ENCODE assay signal across 15 cellular contexts in the genomic region with DNA sequence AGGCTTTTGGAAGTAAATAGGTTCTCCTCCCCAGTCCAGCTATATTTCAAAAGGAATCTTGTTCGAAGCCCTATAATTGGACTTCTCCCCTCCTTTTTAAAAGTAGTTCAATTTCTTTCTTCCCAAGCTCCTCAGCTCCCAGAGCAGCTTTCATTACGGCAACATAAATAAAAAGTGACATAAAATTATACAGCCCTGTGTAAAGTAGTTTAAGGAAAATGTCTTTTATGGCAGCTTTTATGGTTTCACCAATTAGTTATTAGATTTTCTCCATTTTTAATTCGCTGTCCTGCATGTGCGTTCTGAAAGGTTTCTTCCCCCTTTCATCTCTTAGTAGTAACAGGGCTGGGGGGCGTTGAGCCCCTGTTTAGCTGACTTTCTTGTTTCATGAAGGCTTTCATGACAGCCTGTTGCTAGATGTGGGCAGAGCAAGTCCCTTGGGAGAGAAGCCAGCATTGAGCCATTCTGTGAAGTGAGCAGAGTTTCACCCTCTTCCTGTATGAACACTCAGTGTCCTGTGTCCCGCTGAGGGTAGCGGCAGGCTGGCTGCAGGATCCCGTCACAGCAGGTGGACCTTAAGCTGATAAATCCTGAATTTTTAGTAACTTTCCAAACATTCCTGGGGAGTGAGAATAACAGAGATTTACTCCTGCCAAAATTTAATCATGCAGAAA.
DNase-seq lines count a peak whose midpoint lies in the region; ATAC-seq and TF ChIP-seq lines count a peak whose summit lies in the region.
"Had no signal": no experiment of that assay in that cellular context is flagged by ENCODE, and none has a peak within 500 bp of the region (broad histone marks: within the 10 kb centered on the region; RNA-seq: fewer than 3 reads in every experiment).

No MANE protein-coding gene starts in this region.

- TF ChIP-seq CTCF in HEK293 (tag by site-specific recombination; IDR thresholded peaks at IDR 0.05) = no peak
- TF ChIP-seq CTCF in transverse colon (IDR thresholded peaks at IDR 0.05) = no peak
- no peak for TF ChIP-seq CTCF in left lung (IDR thresholded peaks at IDR 0.05)
- TF ChIP-seq CTCF in natural killer cell (IDR thresholded peaks at IDR 0.05) = no peak

- no peaks in the 10 kb centered on the region for H3K36me3 Mint-ChIP-seq in CD4-positive, alpha-beta memory T cell
- H3K36me3 Mint-ChIP-seq in natural killer cell = no peaks in the 10 kb centered on the region
- H3K36me3 Mint-ChIP-seq: memory B cell, T-cell had no signal

- WGBS in mesenchymal stem cell = 74% methylated on average over 6 of the region's 8 CpGs
- 30 to 39% methylated on average over 5 to 8 of the region's 8 CpGs for WGBS in transverse colon (ENCODE audit: low coverage in 1 of 2), 2 donors

- H3K36me3 ChIP-seq in HEK293 (ENCODE audit: control insufficient read depth in 2 of 2, insufficient read depth in 1 of 2, low read length in 2 of 2) = no peaks in the 10 kb centered on the region
- H3K36me3 ChIP-seq in adipocyte (ENCODE audit: control insufficient read depth, insufficient read depth, low read length, severe bottlenecking) = no peaks in the 10 kb centered on the region
- H3K36me3 ChIP-seq in mesenchymal stem cell (ENCODE audit: control insufficient read depth in 1 of 2, insufficient read depth in 2 of 2, low read depth in 1 of 2, low read length in 2 of 2) = no peaks in the 10 kb centered on the region
- no peaks in the 10 kb centered on the region for H3K36me3 ChIP-seq in transverse colon
- no peaks in the 10 kb centered on the region for H3K36me3 ChIP-seq in CD4-positive, alpha-beta memory T cell (ENCODE audit: insufficient read depth, low read length)
- H3K36me3 ChIP-seq in left lung = no peaks in the 10 kb centered on the region
- H3K36me3 ChIP-seq: brain microvascular endothelial cell, right atrium auricular region had no signal

- no peaks in the 10 kb centered on the region for H3K79me1 ChIP-seq in mesenchymal stem cell (replicated peaks; ENCODE audit: low read length, poor library complexity, severe bottlenecking)

- H4K8ac ChIP-seq in mesenchymal stem cell (ENCODE audit: low read length) = peak overlapping the region; percentile 19

- H3K18ac ChIP-seq in mesenchymal stem cell (ENCODE audit: low read depth in 1 of 2, low read length in 2 of 2) = peak overlapping the region; percentile 58 to 76

- H4K91ac ChIP-seq in mesenchymal stem cell (ENCODE audit: low read length) = no peak overlapping the region

- H3K4me3 ChIP-seq in HEK293 (ENCODE audit: low read depth, low read length) = peak overlapping the region; percentile 23
- H3K4me3 ChIP-seq in adipocyte (ENCODE audit: low read length) = peak overlapping the region; percentile 26
- H3K4me3 ChIP-seq in mesenchymal stem cell (ENCODE audit: insufficient read depth in 1 of 2, low read depth in 1 of 2, low read length in 2 of 2) = peak overlapping the region in 1 of 2 experiments; percentile 50
- peak overlapping the region in 1 of 4 donors; percentile 15 for H3K4me3 ChIP-seq in transverse colon
- H3K4me3 ChIP-seq in CD4-positive, alpha-beta memory T cell (ENCODE audit: low read length in 2 of 2) = no peak overlapping the region
- H3K4me3 ChIP-seq in left lung = no peak overlapping the region
- H3K4me3 ChIP-seq: right atrium auricular region had no signal

- H3K27me3 Mint-ChIP-seq in CD4-positive, alpha-beta memory T cell = peaks cover 12 to 27% of the 10 kb centered on the region in 2 donors
- H3K27me3 Mint-ChIP-seq in natural killer cell (ENCODE audit: low read depth in 2 of 2) = peaks cover 6 to 15% of the 10 kb centered on the region in 2 donors

- peak overlapping the region; percentile 18 to 97 for H2BK12ac ChIP-seq in mesenchymal stem cell (ENCODE audit: low read length in 2 of 2)

- no peak overlapping the region for H2AK5ac ChIP-seq in mesenchymal stem cell (ENCODE audit: low read length, severe bottlenecking)

- no peak overlapping the region for H3K4me3 Mint-ChIP-seq in CD4-positive, alpha-beta memory T cell
- H3K4me3 Mint-ChIP-seq in natural killer cell = no peak overlapping the region
- H3K4me3 Mint-ChIP-seq: activated CD4-positive, alpha-beta T cell treated with anti-CD3 and anti-CD28 coated beads, Interleukin-2, amount 10 ng/mL, durations not matched to agents 24 days and 14 days; memory B cell; stimulated activated naive CD8-positive, alpha-beta T cell treated with anti-CD3 and anti-CD28 coated beads, Interleukin-15, amount 100 ng/mL, for 72 hours; T-cell had no signal

- no peak for TF ChIP-seq EP300 in transverse colon (IDR thresholded peaks at IDR 0.05; ENCODE audit: low read depth)

- H3K4me2 ChIP-seq in mesenchymal stem cell (ENCODE audit: low read length, poor library complexity, severe bottlenecking) = peak overlapping the region; percentile 58

- H3K9me3 ChIP-seq in HEK293 (ENCODE audit: control insufficient read depth, insufficient read depth, low read depth, low read length) (no peaks in the 10 kb centered on the region), adipocyte (ENCODE audit: control insufficient read depth, low read length) (no peaks in the 10 kb centered on the region), mesenchymal stem cell (ENCODE audit: control insufficient read depth, low read length) (no peaks in the 10 kb centered on the region), transverse colon (no peaks in the 10 kb centered on the region), left lung (no peaks in the 10 kb centered on the region)
- H3K9me3 ChIP-seq in CD4-positive, alpha-beta memory T cell (ENCODE audit: control insufficient read depth in 1 of 2, low read length in 2 of 2) = no peaks in the 10 kb centered on the region
- H3K9me3 ChIP-seq: right atrium auricular region had no signal

- H3K9me3 Mint-ChIP-seq in CD4-positive, alpha-beta memory T cell = peaks cover 0 to 3% (median 1%) of the 10 kb centered on the region in 8 donors
- no peaks in the 10 kb centered on the region for H3K9me3 Mint-ChIP-seq in natural killer cell
- H3K9me3 Mint-ChIP-seq: activated CD4-positive, alpha-beta T cell treated with anti-CD3 and anti-CD28 coated beads, Interleukin-2, amount 10 ng/mL, durations not matched to agents 24 days and 14 days; memory B cell; T-cell had no signal

- peaks cover 28% of the 10 kb centered on the region for H3K27me3 ChIP-seq in adipocyte (replicated peaks; ENCODE audit: control insufficient read depth, insufficient read depth, low read length)
- peaks cover 0 to 49% of the 10 kb centered on the region in 2 experiments for H3K27me3 ChIP-seq in mesenchymal stem cell (ENCODE audit: control insufficient read depth in 1 of 2, insufficient read depth in 1 of 2, low read length in 2 of 2)
- H3K27me3 ChIP-seq in transverse colon = no peaks in the 10 kb centered on the region
- peaks cover 6% of the 10 kb centered on the region for H3K27me3 ChIP-seq in CD4-positive, alpha-beta memory T cell (ENCODE audit: insufficient read depth, low read length)
- H3K27me3 ChIP-seq in left lung = no peaks in the 10 kb centered on the region
- H3K27me3 ChIP-seq: brain microvascular endothelial cell, right atrium auricular region had no signal

- H2BK15ac ChIP-seq in mesenchymal stem cell (ENCODE audit: low read depth, poor library complexity, severe bottlenecking) = peak overlapping the region; percentile 60

- no peak overlapping the region for H2BK120ac ChIP-seq in mesenchymal stem cell (ENCODE audit: low read depth, low read length)

- H3K27ac ChIP-seq in HEK293 (ENCODE audit: extremely low read depth, low read depth, low read length) (peak overlapping the region; percentile 58), mesenchymal stem cell (ENCODE audit: low read length, poor library complexity, severe bottlenecking) (peak overlapping the region; percentile 81), transverse colon (peak overlapping the region; percentile 50 to 73 (median 60)), left lung (no peak overlapping the region)
- no peak overlapping the region for H3K27ac ChIP-seq in CD4-positive, alpha-beta memory T cell (ENCODE audit: low read depth, low read length)
- H3K27ac ChIP-seq: brain microvascular endothelial cell, right atrium auricular region had no signal

- no peak overlapping the region for H3K23ac ChIP-seq in mesenchymal stem cell (ENCODE audit: low read length in 2 of 2)

- no peak overlapping the region for H2AFZ ChIP-seq in mesenchymal stem cell (ENCODE audit: low read depth, low read length)

- POLR2A ChIA-PET in HEK293 (lab: Yijun Ruan, JAX) = interaction anchor here (0.6 kb wide), 1 partner anchor 773 kb away, joined by 3 read pairs; no protein-coding TSS in a partner anchor
- POLR2A ChIA-PET in CD4-positive, alpha-beta memory T cell (lab: Charles Lee; ENCODE audit: partially characterized antibody) = no interaction called here

- no peak for ATAC-seq in left lung
- ATAC-seq in natural killer cell = no peak
- ATAC-seq: stimulated activated naive CD8-positive, alpha-beta T cell treated with anti-CD3 and anti-CD28 coated beads, Interleukin-15, amount 100 ng/mL, for 72 hours; T-cell had no signal

- CTCF ChIA-PET in HEK293 (lab: Yijun Ruan, JAX) = interaction anchor here (2.0 to 2.4 kb wide), 2 partner anchors 22 to 49 kb away, joined by 7 to 17 read pairs; no protein-coding TSS in a partner anchor
- CTCF ChIA-PET in CD4-positive, alpha-beta memory T cell (lab: Charles Lee; ENCODE audit: partially characterized antibody) = no interaction called here

- H3K27ac Mint-ChIP-seq in CD4-positive, alpha-beta memory T cell = no peak overlapping the region
- H3K27ac Mint-ChIP-seq in natural killer cell = no peak overlapping the region
- H3K27ac Mint-ChIP-seq: activated CD4-positive, alpha-beta T cell treated with anti-CD3 and anti-CD28 coated beads, Interleukin-2, amount 10 ng/mL, durations not matched to agents 24 days and 14 days; memory B cell; T-cell had no signal

- H3K4ac ChIP-seq in mesenchymal stem cell (ENCODE audit: low read depth in 1 of 2, low read length in 2 of 2) = peak overlapping the region in 1 of 2 experiments; percentile 56

- H3K14ac ChIP-seq in mesenchymal stem cell (ENCODE audit: low read length in 2 of 2) = peak overlapping the region in 1 of 2 experiments; percentile 10

- in situ Hi-C loops in transverse colon (cut with MboI; ENCODE audit: low pct_ligation_motif_present in 1 of 4, low pct_unique_long_range_greater_than_20kb in 1 of 4, low sequenced_read_pairs in 3 of 4) = no loop called here

- H3K4me1 ChIP-seq in HEK293 (ENCODE audit: control insufficient read depth, insufficient read depth, low read length) (peaks cover 13% of the 10 kb centered on the region), adipocyte (ENCODE audit: control insufficient read depth, insufficient read depth, low read length) (peaks cover 11% of the 10 kb centered on the region), mesenchymal stem cell (ENCODE audit: control insufficient read depth, insufficient read depth, low read depth, low read length) (peaks cover 29% of the 10 kb centered on the region), transverse colon (peaks cover 17 to 34% (median 28%) of the 10 kb centered on the region in 4 donors), left lung (no peaks in the 10 kb centered on the region)
- H3K4me1 ChIP-seq in CD4-positive, alpha-beta memory T cell (ENCODE audit: insufficient read depth, low read length) = no peaks in the 10 kb centered on the region
- H3K4me1 ChIP-seq: right atrium auricular region had no signal

- H2BK5ac ChIP-seq in mesenchymal stem cell (ENCODE audit: low read depth, low read length, poor library complexity, severe bottlenecking) = no peak overlapping the region

- no peak for DNase-seq in adipocyte (ENCODE audit: low read depth)
- DNase-seq in mesenchymal stem cell = peak; percentile 58
- DNase-seq in transverse colon = peak; percentile 20
- DNase-seq in CD4-positive, alpha-beta memory T cell = no peak
- DNase-seq in left lung = no peak
- DNase-seq in natural killer cell = no peak
- DNase-seq: activated CD4-positive, alpha-beta T cell treated with anti-CD3 and anti-CD28 coated beads, Interleukin-2, amount 10 ng/mL, durations not matched to agents 24 days and 14 days; Karpas-422; NCI-H2081; stimulated activated naive CD8-positive, alpha-beta T cell treated with anti-CD3 and anti-CD28 coated beads, Interleukin-15, amount 100 ng/mL, for 72 hours; T-cell had no signal

- TF ChIP-seq POLR2A in transverse colon (IDR thresholded peaks at IDR 0.05) = no peak

- intact Hi-C loops in transverse colon (cut with DNase I; ENCODE audit: low total_unique reads) = no loop called here
- intact Hi-C loops in CD4-positive, alpha-beta memory T cell (cut with micrococcal nuclease) = no loop called here
- intact Hi-C loops in left lung (cut with DNase I) = no loop called here
- intact Hi-C loops in natural killer cell (cut with micrococcal nuclease) = no loop called here

- no peak overlapping the region for H3K9ac ChIP-seq in adipocyte (ENCODE audit: low read length)
- peak overlapping the region; percentile 40 for H3K9ac ChIP-seq in mesenchymal stem cell (ENCODE audit: low read length)

- peaks cover 0 to 1% (median 0%) of the 10 kb centered on the region in 4 donors for H3K4me1 Mint-ChIP-seq in CD4-positive, alpha-beta memory T cell
- no peaks in the 10 kb centered on the region for H3K4me1 Mint-ChIP-seq in natural killer cell
- H3K4me1 Mint-ChIP-seq: memory B cell, T-cell had no signal

Comparison
In these comparisons a context has a peak if more than half of its experiments do, and no peak if none do; other contexts are left out.
1. H3K27ac ChIP-seq: peak in HEK293 (single experiment), mesenchymal stem cell (single experiment) and transverse colon (4 of 4); none in CD4-positive, alpha-beta memory T cell (single experiment) and left lung (0 of 2).
2. H3K4me3 ChIP-seq: peak in HEK293 (single experiment) and adipocyte (single experiment); none in CD4-positive, alpha-beta memory T cell (0 of 2) and left lung (0 of 2).
3. DNase-seq: peak in mesenchymal stem cell (single experiment) and transverse colon (single experiment); none in adipocyte (single experiment), CD4-positive, alpha-beta memory T cell (0 of 5), left lung (0 of 2) and natural killer cell (single experiment).